ENCODE assay signal across 23 cellular contexts in the genomic region with DNA sequence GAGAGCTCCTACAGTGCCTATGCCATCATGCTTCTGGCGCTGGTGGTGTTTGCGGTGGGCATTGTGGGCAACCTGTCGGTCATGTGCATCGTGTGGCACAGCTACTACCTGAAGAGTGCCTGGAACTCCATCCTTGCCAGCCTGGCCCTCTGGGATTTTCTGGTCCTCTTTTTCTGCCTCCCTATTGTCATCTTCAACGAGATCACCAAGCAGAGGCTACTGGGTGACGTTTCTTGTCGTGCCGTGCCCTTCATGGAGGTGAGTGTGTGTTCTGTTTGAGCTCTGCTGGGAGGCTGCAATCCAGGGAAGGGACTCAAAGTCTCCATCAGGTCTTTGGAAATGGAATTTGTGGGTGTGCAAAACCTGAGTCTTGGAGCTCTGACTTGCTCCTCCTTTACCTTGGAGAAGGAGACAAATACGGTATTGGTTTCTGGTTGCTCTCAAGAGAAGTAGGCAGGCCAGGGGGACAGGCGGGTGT. TPM values are rescaled to one million over a fixed set of nuclear protein-coding genes. Genes with fewer than 3 reads are reported as not detected.
"Had no signal": no experiment of that assay in that cellular context is flagged by ENCODE, and none has a peak within 500 bp of the region (broad histone marks: within the 10 kb centered on the region; RNA-seq: fewer than 3 reads in every experiment).

No MANE protein-coding gene starts in this region.

- H3K36me3 ChIP-seq: breast epithelium had no signal

- ATAC-seq: activated CD4-positive, alpha-beta T cell treated with anti-CD3 and anti-CD28 coated beads for 36 hours; activated T-cell treated with anti-CD3 and anti-CD28 coated beads, Interleukin-2, amount 50 U/mL, for 72 hours; T-cell had no signal

- H3K27me3 ChIP-seq: breast epithelium had no signal

- H3K4me3 ChIP-seq: breast epithelium, K562, SK-N-MC had no signal

- H3K27ac ChIP-seq: breast epithelium, SK-N-MC, VCaP had no signal

- H3K9me3 ChIP-seq: breast epithelium had no signal

- DNase-seq: activated CD4-positive, alpha-beta memory T cell treated with anti-CD3 and anti-CD28 coated beads, Interleukin-2, amount 10 ng/mL, durations not matched to agents 7 days and 5 days; activated CD4-positive, alpha-beta T cell treated with anti-CD3 and anti-CD28 coated beads for 36 hours; activated CD4-positive, alpha-beta T cell treated with anti-CD3 and anti-CD28 coated beads, Interleukin-2, amount 50 U/mL, for 1 hour; activated CD8-positive, alpha-beta memory T cell treated with anti-CD3 and anti-CD28 coated beads, Interleukin-2, amount 50 U/mL, for 4 hours; activated gamma-delta T cell treated with Interleukin-2 at 50 U/mL for 16 hours; activated naive CD4-positive, alpha-beta T cell treated with anti-CD3 and anti-CD28 coated beads, Interleukin-2, amount 10 ng/mL, durations not matched to agents 7 days and 5 days; activated naive CD8-positive, alpha-beta T cell treated with anti-CD3 and anti-CD28 coated beads for 36 hours; activated T-cell treated with anti-CD3 and anti-CD28 coated beads, Interleukin-2, amount 50 U/mL, for 72 hours; Karpas-422; MM.1S; NCI-H1105; NCI-H1436; NCI-H2029 treated with DMSO at 0.1 percent for 48 hours; NCI-H345; NCI-H526 treated with DMSO at 0.1 percent for 48 hours; RPMI8226; T-cell; T-helper 2 cell had no signal

- H3K4me1 ChIP-seq: breast epithelium had no signal

RNA-seq across cellular contexts. Expression of a gene that starts 0.7 kb away (rescaled TPM):
- total RNA-seq: activated CD4-positive, alpha-beta memory T cell treated with anti-CD3 and anti-CD28 coated beads, Interleukin-2, amount 10 ng/mL, durations not matched to agents 7 days and 5 days; activated CD4-positive, alpha-beta T cell treated with anti-CD3 and anti-CD28 coated beads for 36 hours; activated naive CD8-positive, alpha-beta T cell treated with anti-CD3 and anti-CD28 coated beads for 36 hours; activated T-cell treated with anti-CD3 and anti-CD28 coated beads, Interleukin-2, amount 50 U/mL, for 72 hours; activated T-helper 2 cell treated with anti-CD3 and anti-CD28 coated beads, Interferon-gamma antibody, Interleukin-2, Interleukin-4, amounts not matched to agents 10 μg/mL and 5 μg/mL and 100 μg/mL, durations not matched to agents 14 hours and 24 hours and 36 hours; breast epithelium; K562; T-cell had no signal
